In the genomic region with DNA sequence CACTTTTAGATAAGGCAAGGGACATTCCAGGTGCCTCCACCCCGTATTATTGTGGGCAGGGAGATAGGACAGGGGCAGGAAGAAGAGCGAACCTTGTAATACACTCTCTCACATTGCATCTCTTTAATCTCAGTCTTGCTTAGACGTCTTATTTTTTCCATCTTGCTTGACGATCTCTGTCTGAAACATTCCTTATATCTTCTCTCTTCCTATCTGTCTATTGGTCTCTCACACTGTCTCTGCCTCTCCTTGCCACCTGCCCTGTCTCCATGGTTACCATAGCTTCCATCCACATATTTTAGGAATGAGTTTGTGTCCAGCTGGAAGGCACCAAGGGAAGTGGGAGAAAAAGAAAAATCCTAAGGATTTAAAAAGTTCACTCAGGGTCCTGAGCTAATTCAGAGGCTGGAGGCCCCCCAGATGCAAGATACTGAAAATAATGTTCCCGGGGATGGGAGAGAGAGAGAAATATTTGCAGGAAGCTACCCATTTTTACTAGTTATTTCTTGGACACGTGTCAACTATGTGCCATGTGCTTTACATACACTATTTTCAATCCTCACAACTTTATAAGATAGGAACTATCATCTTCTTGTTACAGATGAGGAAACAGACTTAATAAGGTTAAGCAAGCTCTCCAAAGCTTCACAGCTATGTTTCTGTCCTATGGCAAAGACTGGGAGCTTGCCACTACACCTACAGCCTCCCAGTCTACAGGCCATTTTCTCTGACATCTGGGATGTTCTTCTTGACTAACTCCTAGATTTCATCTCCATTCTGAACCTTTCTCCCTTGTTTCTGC, we compare ENCODE assay signal across 8 cellular contexts. TPM values are rescaled to one million over a fixed set of nuclear protein-coding genes. Genes with fewer than 3 reads are reported as not detected.
A peak's percentile ranks its signal among the peaks of the same experiment; 100 is the strongest.
DNase-seq lines count a peak whose midpoint lies in the region; ATAC-seq and TF ChIP-seq lines count a peak whose summit lies in the region.

No MANE protein-coding gene starts in this region.

- no peaks in the 10 kb centered on the region for H3K36me3 Mint-ChIP-seq in type B pancreatic cell

- intact Hi-C loops in ascending aorta (cut with DNase I) (loop anchor here (5.0 kb wide), 2 partner anchors 34 to 49 kb away; a partner anchor contains a TSS), left lung (cut with DNase I) (no loop called here)

- peak overlapping the region; percentile 85 for H3K27ac Mint-ChIP-seq in type B pancreatic cell

- peak overlapping the region; percentile 97 for H3K4me3 Mint-ChIP-seq in type B pancreatic cell

- peaks cover 53% of the 10 kb centered on the region for H3K27me3 Mint-ChIP-seq in type B pancreatic cell

- peaks cover 33% of the 10 kb centered on the region for H3K4me1 Mint-ChIP-seq in type B pancreatic cell (ENCODE audit: unreplicated experiment)

- H3K4me1 ChIP-seq in ascending aorta (peaks cover 17 to 39% of the 10 kb centered on the region in 2 donors), left lung (peaks cover 18 to 63% of the 10 kb centered on the region in 2 donors)

- TF ChIP-seq CTCF in ascending aorta (IDR thresholded peaks at IDR 0.05) (no peak), left lung (IDR thresholded peaks at IDR 0.05) (no peak), type B pancreatic cell (conservative IDR thresholded peaks at IDR 0.05) (no peak)

- H3K27ac ChIP-seq in ascending aorta: peak overlapping the region; percentile 96 to 97
- H3K27ac ChIP-seq in left lung: peak overlapping the region; percentile 83 to 91

- H3K9me3 Mint-ChIP-seq in type B pancreatic cell: no peaks in the 10 kb centered on the region

- ATAC-seq in left lung: no peak

- H3K27me3 ChIP-seq in ascending aorta: no peaks in the 10 kb centered on the region
- H3K27me3 ChIP-seq in left lung: peaks cover 0 to 29% of the 10 kb centered on the region in 2 donors

- H3K4me3 ChIP-seq in ascending aorta: peak overlapping the region; percentile 81 to 92
- peak overlapping the region; percentile 52 to 62 for H3K4me3 ChIP-seq in left lung

- H3K36me3 ChIP-seq in ascending aorta (no peaks in the 10 kb centered on the region), left lung (no peaks in the 10 kb centered on the region)

- H3K9me3 ChIP-seq in ascending aorta: no peaks in the 10 kb centered on the region
- peaks cover 0 to 6% of the 10 kb centered on the region in 2 donors for H3K9me3 ChIP-seq in left lung

- peak; percentile 71 for DNase-seq in DMS 273 (lab: John Stamatoyannopoulos, UW; ENCODE audit: unreplicated experiment)
- DNase-seq in LHCN-M2 (ENCODE audit: low read depth): peak; percentile 91
- DNase-seq in ascending aorta (ENCODE audit: low spot score in 2 of 2): no peak
- DNase-seq in left lung: no peak
- DNase-seq in type B pancreatic cell (ENCODE audit: extremely low spot score, unreplicated experiment): no peak
- no peak for DNase-seq in cortex of kidney (lab: John Stamatoyannopoulos, UW)
- DNase-seq in inferior parietal cortex (ENCODE audit: extremely low spot score): no peak
- no peak for DNase-seq in Ammon's horn (ENCODE audit: low spot score)

RNA-seq across cellular contexts. Expression of a gene that starts 1.0 kb away (rescaled TPM):
- total RNA-seq in LHCN-M2 (2014; rRNA removed) (2.9 and 3.1 TPM in 2 replicates), ascending aorta (13.6 TPM), left lung (1 to 10 TPM in 1 of 2 donors, under 1 TPM in 1; 0.82 to 1.2 TPM), type B pancreatic cell (ENCODE audit: low replicate concordance) (0.12 and 0.94 TPM in 2 replicates)
- polyA plus RNA-seq in LHCN-M2 (2012): 6.4 TPM

RNA-seq across cellular contexts. Expression of a gene that starts 1.1 kb away (rescaled TPM):
- total RNA-seq in LHCN-M2 (2014; rRNA removed): 27.8 and 32.0 TPM in 2 replicates
- polyA plus RNA-seq in LHCN-M2 (2012): 65.5 TPM
- 22.9 TPM for total RNA-seq in ascending aorta
- 10 to 100 TPM; 19.6 to 20.8 TPM for total RNA-seq in left lung
- total RNA-seq in type B pancreatic cell (ENCODE audit: low replicate concordance): 8.5 and 14.1 TPM in 2 replicates

RNA-seq across cellular contexts. Expression of a gene that starts 5.6 kb away (rescaled TPM):
- total RNA-seq in LHCN-M2 (2014; rRNA removed): 35.0 and 37.4 TPM in 2 replicates
- polyA plus RNA-seq in LHCN-M2 (2012): 20.8 TPM
- 44.0 TPM for total RNA-seq in ascending aorta
- total RNA-seq in left lung: 10 to 100 TPM; 28.9 to 32.0 TPM
- total RNA-seq in type B pancreatic cell (ENCODE audit: low replicate concordance): 2.4 and 24.2 TPM in 2 replicates

RNA-seq across cellular contexts. Expression of a gene that starts 33.0 kb away (rescaled TPM):
- total RNA-seq in LHCN-M2 (2014; rRNA removed) (104 and 114 TPM in 2 replicates), ascending aorta (877 TPM), left lung (100 to 1,000 TPM; 380 to 422 TPM), type B pancreatic cell (ENCODE audit: low replicate concordance) (88.8 and 96.7 TPM in 2 replicates)
- polyA plus RNA-seq in LHCN-M2 (2012): 32.7 TPM

RNA-seq across cellular contexts. Expression of a gene that starts 36.1 kb away (rescaled TPM):
- total RNA-seq in LHCN-M2 (2014; rRNA removed) (278 and 284 TPM in 2 replicates), ascending aorta (48.9 TPM), left lung (100 to 1,000 TPM in 1 of 2 donors, 10 to 100 TPM in 1; 90.2 to 118 TPM), type B pancreatic cell (ENCODE audit: low replicate concordance) (118 and 160 TPM in 2 replicates)
- 207 TPM for polyA plus RNA-seq in LHCN-M2 (2012)

Comparison
In these comparisons a context has a peak if more than half of its experiments do, and no peak if none do; other contexts are left out.
1. DNase-seq: peak in DMS 273 (single experiment) and LHCN-M2 (single experiment); none in ascending aorta (0 of 2), left lung (0 of 2), type B pancreatic cell (single experiment), cortex of kidney (single experiment), inferior parietal cortex (single experiment) and Ammon's horn (single experiment).